8 cellular contexts compared by ENCODE assay signal in the genomic region with DNA sequence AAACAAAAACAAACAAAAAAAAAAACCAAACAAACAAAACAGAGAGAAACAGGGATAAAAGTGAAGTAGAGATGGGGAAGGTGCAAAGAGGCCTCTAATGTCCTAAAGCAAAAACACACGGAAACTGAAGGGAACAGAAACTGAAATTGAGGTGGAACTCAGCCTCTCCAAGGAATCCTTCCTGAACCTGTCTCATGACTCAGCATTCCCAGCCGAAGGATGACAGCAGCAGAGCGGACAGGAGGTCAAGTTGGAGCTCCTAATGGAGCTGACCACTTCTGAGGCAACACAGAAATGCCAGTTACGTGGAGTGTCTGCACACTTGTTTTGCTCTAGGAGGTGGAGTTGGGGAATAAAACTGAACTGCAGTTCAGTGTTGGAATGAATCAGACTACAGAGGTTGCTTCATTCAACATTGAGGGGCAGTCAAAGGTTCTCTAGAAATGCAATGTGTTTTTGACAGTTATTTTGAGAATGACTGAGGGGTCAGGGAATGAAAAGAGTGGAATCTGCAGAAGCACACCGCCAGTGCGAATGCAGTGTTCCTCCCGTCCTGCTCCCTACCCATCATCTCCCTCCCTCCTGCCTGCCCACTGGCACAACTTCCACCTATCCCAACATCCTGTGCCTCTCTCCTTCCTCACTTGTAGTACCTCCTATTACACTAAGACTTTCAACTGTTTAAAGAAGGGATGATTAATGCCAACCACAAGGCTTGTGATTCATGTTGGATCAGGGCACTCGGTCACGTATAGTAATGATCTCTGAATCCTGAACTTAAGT. TPM values are rescaled to one million over a fixed set of nuclear protein-coding genes. Genes with fewer than 3 reads are reported as not detected.
DNase-seq lines count a peak whose midpoint lies in the region; ATAC-seq and TF ChIP-seq lines count a peak whose summit lies in the region.

No MANE protein-coding gene starts in this region.

- no peak overlapping the region for H3K9ac ChIP-seq in BLaER1 treated with 17β-estradiol and CSF1 and Interleukin-3, amounts not matched to agents 10 nM and 100 nM
- H3K9ac ChIP-seq in HUES48 (ENCODE audit: low read depth, low read length): no peak overlapping the region

- H3K4me3 ChIP-seq in BLaER1 treated with 17β-estradiol and CSF1 and Interleukin-3, amounts not matched to agents 10 nM and 100 nM: no peak overlapping the region
- H3K4me3 ChIP-seq in HUES48 (ENCODE audit: low read depth, low read length) (peak overlapping the region; percentile 17; the same call in 1 of the 2 replicates), body of pancreas (no peak overlapping the region), lower lobe of right lung (no peak overlapping the region)

- ATAC-seq in body of pancreas (peak; percentile 63), lower lobe of right lung (peak; percentile 84 to 86), GM21576 (IDR thresholded peaks at IDR 0.05; ENCODE audit: unreplicated experiment) (no peak), HG03139 (IDR thresholded peaks at IDR 0.05; ENCODE audit: unreplicated experiment) (no peak)

- H3K27ac ChIP-seq in BLaER1 treated with 17β-estradiol and CSF1 and Interleukin-3, amounts not matched to agents 10 nM and 100 nM: peak overlapping the region in 4 of 11 experiments; percentile 4 to 37 (median 16); a peak in 6 of 22 replicates
- peak overlapping the region; percentile 84 for H3K27ac ChIP-seq in HUES48 (ENCODE audit: low read depth, low read length)
- H3K27ac ChIP-seq in body of pancreas: no peak overlapping the region
- H3K27ac ChIP-seq in lower lobe of right lung: no peak overlapping the region

- no peaks in the 10 kb centered on the region for H3K9me3 ChIP-seq in BLaER1 treated with 17β-estradiol and CSF1 and Interleukin-3, amounts not matched to agents 10 nM and 100 nM (replicated peaks in 1 of 11)
- H3K9me3 ChIP-seq in HUES48 (ENCODE audit: control insufficient read depth, insufficient read depth, low read length): no peaks in the 10 kb centered on the region
- no peaks in the 10 kb centered on the region for H3K9me3 ChIP-seq in body of pancreas
- no peaks in the 10 kb centered on the region for H3K9me3 ChIP-seq in lower lobe of right lung

- 53 to 62% methylated on average over 9 of the region's 9 CpGs for WGBS in body of pancreas, 2 donors

- no peak for TF ChIP-seq CTCF in body of pancreas (IDR thresholded peaks at IDR 0.05)
- no peak for TF ChIP-seq CTCF in lower lobe of right lung (IDR thresholded peaks at IDR 0.05)

- no peak for TF ChIP-seq POLR2A in body of pancreas (IDR thresholded peaks at IDR 0.05)

- peaks cover 85 to 97% (median 92%) of the 10 kb centered on the region in 10 experiments for H3K4me1 ChIP-seq in BLaER1 treated with 17β-estradiol and CSF1 and Interleukin-3, amounts not matched to agents 10 nM and 100 nM
- H3K4me1 ChIP-seq in HUES48 (ENCODE audit: control insufficient read depth, insufficient read depth, low read length) (peaks cover 76% of the 10 kb centered on the region), body of pancreas (peaks cover 26% of the 10 kb centered on the region), lower lobe of right lung (peaks cover 17% of the 10 kb centered on the region)

- H3K36me3 ChIP-seq in BLaER1 treated with 17β-estradiol and CSF1 and Interleukin-3, amounts not matched to agents 10 nM and 100 nM: peaks cover 0 to 15% (median 0%) of the 10 kb centered on the region in 11 experiments; a peak in 4 of 22 replicates
- H3K36me3 ChIP-seq in HUES48 (ENCODE audit: control insufficient read depth, insufficient read depth, low read length): no peaks in the 10 kb centered on the region
- no peaks in the 10 kb centered on the region for H3K36me3 ChIP-seq in body of pancreas (replicated peaks in 1 of 2; ENCODE audit: insufficient read depth in 1 of 2, low read depth in 2 of 2)
- H3K36me3 ChIP-seq in lower lobe of right lung: no peaks in the 10 kb centered on the region

- no peaks in the 10 kb centered on the region for H3K27me3 ChIP-seq in BLaER1 treated with 17β-estradiol and CSF1 and Interleukin-3, amounts not matched to agents 10 nM and 100 nM
- H3K27me3 ChIP-seq in HUES48 (ENCODE audit: control insufficient read depth, insufficient read depth, low read length) (no peaks in the 10 kb centered on the region), body of pancreas (no peaks in the 10 kb centered on the region), lower lobe of right lung (ENCODE audit: low read depth) (no peaks in the 10 kb centered on the region)

- DNase-seq in body of pancreas (peak in 2 of 4 donors; percentile 37 to 44), lower lobe of right lung (no peak), NCI-H2081 (lab: John Stamatoyannopoulos, UW) (no peak), NCI-H774 (lab: John Stamatoyannopoulos, UW) (no peak)

- H4K20me1 ChIP-seq in BLaER1 treated with 17β-estradiol and CSF1 and Interleukin-3, amounts not matched to agents 10 nM and 100 nM: peaks cover 92 to 100% (median 98%) of the 10 kb centered on the region in 11 experiments

- peak overlapping the region; percentile 14 to 67 (median 56) for H3K4me2 ChIP-seq in BLaER1 treated with 17β-estradiol and CSF1 and Interleukin-3, amounts not matched to agents 10 nM and 100 nM

- intact Hi-C loops in body of pancreas (cut with DNase I) (no loop called here), lower lobe of right lung (cut with DNase I) (no loop called here)

RNA-seq across cellular contexts. Expression of a gene that starts 6.3 kb away (rescaled TPM):
- 10 to 100 TPM; 17.1 to 30.3 TPM for total RNA-seq in body of pancreas
- total RNA-seq in lower lobe of right lung: 18.2 TPM

RNA-seq across cellular contexts. Expression of a gene that starts 20.8 kb away (rescaled TPM):
- total RNA-seq in body of pancreas (not detected), lower lobe of right lung (not detected)

RNA-seq across cellular contexts. Expression of a gene that starts 54.6 kb away (rescaled TPM):
- total RNA-seq in body of pancreas: 10 to 100 TPM; 23.1 to 48.1 TPM
- 47.8 TPM for total RNA-seq in lower lobe of right lung

Comparison
In these comparisons a context has a peak if more than half of its experiments do, and no peak if none do; other contexts are left out.
1. ATAC-seq: peak in body of pancreas (single experiment) and lower lobe of right lung (2 of 2); none in GM21576 (single experiment) and HG03139 (single experiment).